ENCODE assay signal across 22 cellular contexts in the genomic region with DNA sequence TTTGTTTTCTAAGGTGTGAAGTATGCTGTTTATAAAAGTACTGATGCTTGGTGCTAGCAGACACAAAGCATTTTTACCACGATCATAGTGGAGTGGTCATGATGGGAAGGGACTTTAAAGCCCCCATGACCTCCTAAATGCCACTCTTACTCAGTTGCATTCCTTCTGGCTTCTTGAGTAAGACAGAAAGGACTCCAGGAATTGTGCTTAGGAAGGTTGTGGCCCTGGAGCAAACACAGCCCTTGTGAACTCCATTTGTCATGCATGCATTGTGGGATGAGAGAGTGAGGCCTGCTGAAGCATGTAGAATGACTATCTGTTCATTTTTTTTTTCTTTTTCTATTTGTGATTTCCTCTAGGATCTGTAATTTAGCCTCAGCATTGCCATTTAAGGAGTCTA. TPM values are rescaled to one million over a fixed set of nuclear protein-coding genes. Genes with fewer than 3 reads are reported as not detected.
DNase-seq lines count a peak whose midpoint lies in the region; ATAC-seq and TF ChIP-seq lines count a peak whose summit lies in the region.
"Had no signal": no experiment of that assay in that cellular context is flagged by ENCODE, and none has a peak within 500 bp of the region (broad histone marks: within the 10 kb centered on the region; RNA-seq: fewer than 3 reads in every experiment).

No MANE protein-coding gene starts in this region.

- no peak overlapping the region for H3K14ac ChIP-seq in trophoblast cell (ENCODE audit: low read length)

- H3K36me3 ChIP-seq in adipocyte (ENCODE audit: control insufficient read depth, insufficient read depth, low read length, severe bottlenecking), result no peaks in the 10 kb centered on the region
- H3K36me3 ChIP-seq in trophoblast cell (ENCODE audit: control insufficient read depth in 1 of 2, insufficient read depth in 2 of 2, low read length in 2 of 2), result no peaks in the 10 kb centered on the region
- H3K36me3 ChIP-seq: heart left ventricle, prostate gland had no signal

- H4K12ac ChIP-seq in trophoblast cell (ENCODE audit: low read depth, low read length), result no peak overlapping the region

- peaks cover 3% of the 10 kb centered on the region for H3K36me3 Mint-ChIP-seq in T-helper 17 cell (ENCODE audit: low read depth)

- no peak overlapping the region for H4K8ac ChIP-seq in trophoblast cell (ENCODE audit: low read depth, low read length)

- H3K4me3 ChIP-seq in adipocyte (ENCODE audit: low read length), result no peak overlapping the region
- no peak overlapping the region for H3K4me3 ChIP-seq in foreskin fibroblast (ENCODE audit: low read depth in 1 of 2, low read length in 2 of 2)
- no peak overlapping the region for H3K4me3 ChIP-seq in trophoblast cell (ENCODE audit: low read depth, low read length)
- H3K4me3 ChIP-seq: heart left ventricle, prostate gland had no signal

- peak; percentile 57 for DNase-seq in ELR (ENCODE audit: low read depth)
- peak; percentile 20 for DNase-seq in adipocyte (ENCODE audit: low read depth)
- DNase-seq in foreskin fibroblast, result peak; percentile 70 to 72
- DNase-seq in trophoblast cell, result peak; percentile 16 to 31
- no peak for DNase-seq in T-helper 17 cell
- DNase-seq in NCI-H1092 (lab: John Stamatoyannopoulos, UW), result no peak
- DNase-seq in LoVo (ENCODE audit: low spot score), result no peak
- DNase-seq: activated CD4-positive, alpha-beta memory T cell treated with anti-CD3 and anti-CD28 coated beads, Interleukin-2, amount 10 ng/mL, durations not matched to agents 7 days and 5 days; activated naive CD8-positive, alpha-beta T cell treated with anti-CD3 and anti-CD28 coated beads for 36 hours; activated T-cell treated with anti-CD3 and anti-CD28 coated beads, Interleukin-2, amount 50 U/mL, for 48 hours; cerebellar nuclear complex; DMS79; H7; heart left ventricle; left cardiac atrium; MV-4-11; NCI-H748 treated with DMSO at 0.1 percent for 48 hours; stimulated activated CD4-positive, alpha-beta T cell treated with anti-CD3 and anti-CD28 coated beads, Interleukin-15, amount 100 ng/mL, for 24 hours; SW 1271 had no signal

- H3K9me3 ChIP-seq in adipocyte (ENCODE audit: control insufficient read depth, low read length), result no peaks in the 10 kb centered on the region
- H3K9me3 ChIP-seq in trophoblast cell (ENCODE audit: insufficient read depth, low read depth, low read length), result no peaks in the 10 kb centered on the region
- H3K9me3 ChIP-seq in T-helper 17 cell (ENCODE audit: control insufficient read depth, low read length, poor library complexity, severe bottlenecking), result no peaks in the 10 kb centered on the region
- H3K9me3 ChIP-seq: heart left ventricle, prostate gland had no signal

- H3K4me3 Mint-ChIP-seq in T-helper 17 cell, result no peak overlapping the region
- H3K4me3 Mint-ChIP-seq: activated CD4-positive, alpha-beta memory T cell treated with anti-CD3 and anti-CD28 coated beads, Interleukin-2, amount 10 ng/mL, durations not matched to agents 7 days and 5 days; activated naive CD8-positive, alpha-beta T cell treated with anti-CD3 and anti-CD28 coated beads for 36 hours had no signal

- no peak for TF ChIP-seq CTCF in foreskin fibroblast (IDR thresholded peaks at IDR 0.05; ENCODE audit: low read depth, low read length)

- no peaks in the 10 kb centered on the region for H3K27me3 Mint-ChIP-seq in T-helper 17 cell
- H3K27me3 Mint-ChIP-seq: activated CD4-positive, alpha-beta memory T cell treated with anti-CD3 and anti-CD28 coated beads, Interleukin-2, amount 10 ng/mL, durations not matched to agents 7 days and 5 days; activated naive CD8-positive, alpha-beta T cell treated with anti-CD3 and anti-CD28 coated beads for 36 hours had no signal

- no peak overlapping the region for H3K23ac ChIP-seq in trophoblast cell (ENCODE audit: low read length)

- no peak overlapping the region for H2BK120ac ChIP-seq in trophoblast cell (ENCODE audit: insufficient read depth, low read length, poor library complexity)

- H3K27me3 ChIP-seq in adipocyte (replicated peaks; ENCODE audit: control insufficient read depth, insufficient read depth, low read length) (no peaks in the 10 kb centered on the region), trophoblast cell (ENCODE audit: insufficient read depth, low read length) (no peaks in the 10 kb centered on the region)
- H3K27me3 ChIP-seq: heart left ventricle had no signal

- peaks cover 7% of the 10 kb centered on the region for H3K4me1 Mint-ChIP-seq in T-helper 17 cell

- WGBS in trophoblast cell (ENCODE audit: extremely low coverage, insufficient coverage, insufficient read length), result no CpG with 5 or more reads among the region's 1 CpG

- no peak overlapping the region for H2BK12ac ChIP-seq in trophoblast cell (ENCODE audit: low read length)

- no peaks in the 10 kb centered on the region for H3K79me1 ChIP-seq in trophoblast cell (ENCODE audit: low read length)

- H3K4ac ChIP-seq in trophoblast cell (ENCODE audit: low read depth, low read length), result no peak overlapping the region

- H3K4me1 ChIP-seq in adipocyte (ENCODE audit: control insufficient read depth, insufficient read depth, low read length) (peaks cover 9% of the 10 kb centered on the region), trophoblast cell (ENCODE audit: control insufficient read depth in 1 of 2, insufficient read depth in 2 of 2, low read length in 2 of 2) (no peaks in the 10 kb centered on the region)
- H3K4me1 ChIP-seq: heart left ventricle, prostate gland had no signal

- no peak overlapping the region for H4K91ac ChIP-seq in trophoblast cell (ENCODE audit: low read depth, low read length)

- no peak overlapping the region for H3K18ac ChIP-seq in trophoblast cell (ENCODE audit: low read length)

- no peak overlapping the region for H3K27ac ChIP-seq in trophoblast cell (ENCODE audit: low read depth, low read length)
- H3K27ac ChIP-seq: C4-2B, heart left ventricle, prostate gland, VCaP had no signal

- H3K9ac ChIP-seq in adipocyte (ENCODE audit: low read length) (no peak overlapping the region), trophoblast cell (ENCODE audit: low read length) (no peak overlapping the region)

- H2AK5ac ChIP-seq in trophoblast cell (ENCODE audit: low read length), result no peak overlapping the region

- H2BK5ac ChIP-seq in trophoblast cell (ENCODE audit: low read depth, low read length, poor library complexity), result no peak overlapping the region

- H3K79me2 ChIP-seq in trophoblast cell (ENCODE audit: control insufficient read depth, insufficient read depth, low read length, poor library complexity), result no peaks in the 10 kb centered on the region

- no peak overlapping the region for H3K27ac Mint-ChIP-seq in T-helper 17 cell
- H3K27ac Mint-ChIP-seq: activated CD4-positive, alpha-beta memory T cell treated with anti-CD3 and anti-CD28 coated beads, Interleukin-2, amount 10 ng/mL, durations not matched to agents 7 days and 5 days; activated naive CD8-positive, alpha-beta T cell treated with anti-CD3 and anti-CD28 coated beads for 36 hours had no signal

- no peak for ATAC-seq in T-helper 17 cell
- ATAC-seq: heart left ventricle, left cardiac atrium had no signal

- H3K4me2 ChIP-seq in trophoblast cell (ENCODE audit: low read length), result no peak overlapping the region

- H2AFZ ChIP-seq in trophoblast cell (ENCODE audit: insufficient read depth, low read length, poor library complexity), result no peak overlapping the region

RNA-seq across cellular contexts. Expression of a gene that starts 34.2 kb away (rescaled TPM):
- 0.10 and 0.11 TPM in 2 replicates for polyA plus RNA-seq in trophoblast cell (2013)
- 1 to 10 TPM; 2.7 to 5.5 TPM for total RNA-seq in T-helper 17 cell

Comparison
In these comparisons a context has a peak if more than half of its experiments do, and no peak if none do; other contexts are left out.
1. DNase-seq: peak in ELR (single experiment), adipocyte (single experiment), foreskin fibroblast (2 of 2) and trophoblast cell (2 of 2); none in T-helper 17 cell (0 of 3), NCI-H1092 (single experiment) and LoVo (single experiment).